In genomic region chr6:117561128-117561527, GRCh38 we compare ENCODE assay signal across 20 cellular contexts.
"Had no signal": no experiment of that assay in that cellular context is flagged by ENCODE, and none has a peak within 500 bp of the region (broad histone marks: within the 10 kb centered on the region; RNA-seq: fewer than 3 reads in every experiment).

No MANE protein-coding gene starts in this region.

- H3K36me3 Mint-ChIP-seq: natural killer cell had no signal

- H3K9me3 ChIP-seq: esophagus muscularis mucosa, neutrophil, thoracic aorta had no signal

- H3K4me3 Mint-ChIP-seq: activated CD4-positive, alpha-beta memory T cell treated with anti-CD3 and anti-CD28 coated beads, Interleukin-2, amount 10 ng/mL, durations not matched to agents 7 days and 5 days; activated CD8-positive, alpha-beta memory T cell treated with anti-CD3 and anti-CD28 coated beads, Interleukin-2, amount 10 ng/mL, durations not matched to agents 7 days and 5 days; activated T-helper 17 cell treated with anti-CD3 and anti-CD28 coated beads, Interleukin-2, amount 50 U/mL, for 72 hours; dendritic cell treated with granulocyte-macrophage colony-stimulating factor and Interleukin-4, amounts not matched to agents 40 ng/mL and 50 ng/mL, for 4 days; immature natural killer cell; natural killer cell; stimulated activated naive B cell treated with anti-CD40 and anti-IgM and Interleukin-4, amounts not matched to agents 10 μg/mL and 1 μg/mL and 100 μg/mL, for 72 hours had no signal

- ATAC-seq: activated CD8-positive, alpha-beta memory T cell treated with anti-CD3 and anti-CD28 coated beads, Interleukin-2, amount 10 ng/mL, durations not matched to agents 7 days and 5 days; activated T-helper 17 cell treated with anti-CD3 and anti-CD28 coated beads, Interleukin-2, amount 50 U/mL, for 72 hours; natural killer cell; stimulated activated naive B cell treated with anti-CD40 and anti-IgM and Interleukin-4, amounts not matched to agents 10 μg/mL and 1 μg/mL and 100 μg/mL, for 72 hours had no signal

- H3K79me2 ChIP-seq: parathyroid adenoma had no signal

- H3K27ac ChIP-seq: esophagus muscularis mucosa, neutrophil, parathyroid adenoma, thoracic aorta had no signal

- H3K4me1 ChIP-seq: parathyroid adenoma had no signal

- H3K9me3 Mint-ChIP-seq: activated CD4-positive, alpha-beta memory T cell treated with anti-CD3 and anti-CD28 coated beads, Interleukin-2, amount 10 ng/mL, durations not matched to agents 7 days and 5 days; activated T-helper 17 cell treated with anti-CD3 and anti-CD28 coated beads, Interleukin-2, amount 50 U/mL, for 72 hours; dendritic cell treated with granulocyte-macrophage colony-stimulating factor and Interleukin-4, amounts not matched to agents 40 ng/mL and 50 ng/mL, for 4 days; immature natural killer cell; natural killer cell; stimulated activated naive B cell treated with anti-CD40 and anti-IgM and Interleukin-4, amounts not matched to agents 10 μg/mL and 1 μg/mL and 100 μg/mL, for 72 hours had no signal

- H3K4me3 ChIP-seq: esophagus muscularis mucosa, thoracic aorta had no signal

- H3K9ac ChIP-seq: parathyroid adenoma had no signal

- H3K27me3 Mint-ChIP-seq: activated CD4-positive, alpha-beta memory T cell treated with anti-CD3 and anti-CD28 coated beads, Interleukin-2, amount 10 ng/mL, durations not matched to agents 7 days and 5 days; activated T-helper 17 cell treated with anti-CD3 and anti-CD28 coated beads, Interleukin-2, amount 50 U/mL, for 72 hours; stimulated activated naive B cell treated with anti-CD40 and anti-IgM and Interleukin-4, amounts not matched to agents 10 μg/mL and 1 μg/mL and 100 μg/mL, for 72 hours had no signal

- H3K4me1 Mint-ChIP-seq: activated CD4-positive, alpha-beta memory T cell treated with anti-CD3 and anti-CD28 coated beads, Interleukin-2, amount 10 ng/mL, durations not matched to agents 7 days and 5 days; activated T-helper 17 cell treated with anti-CD3 and anti-CD28 coated beads, Interleukin-2, amount 50 U/mL, for 72 hours; stimulated activated naive B cell treated with anti-CD40 and anti-IgM and Interleukin-4, amounts not matched to agents 10 μg/mL and 1 μg/mL and 100 μg/mL, for 72 hours had no signal

- H3K36me3 ChIP-seq: thoracic aorta had no signal

- DNase-seq: activated CD4-positive, alpha-beta memory T cell treated with anti-CD3 and anti-CD28 coated beads, Interleukin-2, amount 10 ng/mL, durations not matched to agents 7 days and 5 days; activated CD4-positive, alpha-beta T cell treated with anti-CD3 and anti-CD28 coated beads for 48 hours; activated CD4-positive, CD25-positive, alpha-beta regulatory T cell; activated CD8-positive, alpha-beta memory T cell treated with anti-CD3 and anti-CD28 coated beads, Interleukin-2, amount 10 ng/mL, durations not matched to agents 7 days and 5 days; activated naive CD4-positive, alpha-beta T cell; anterior cingulate cortex; cerebellar nuclear complex; effector CD8-positive, alpha-beta T cell; immature natural killer cell; mesenchymal stem cell; natural killer cell; stimulated activated naive B cell treated with anti-CD40 and anti-IgM and Interleukin-4, amounts not matched to agents 10 μg/mL and 1 μg/mL and 100 μg/mL, for 72 hours; T-helper 1 cell; T-helper 9 cell had no signal

- H3K27ac Mint-ChIP-seq: activated CD4-positive, alpha-beta memory T cell treated with anti-CD3 and anti-CD28 coated beads, Interleukin-2, amount 10 ng/mL, durations not matched to agents 7 days and 5 days; activated CD8-positive, alpha-beta memory T cell treated with anti-CD3 and anti-CD28 coated beads, Interleukin-2, amount 10 ng/mL, durations not matched to agents 7 days and 5 days; dendritic cell treated with granulocyte-macrophage colony-stimulating factor and Interleukin-4, amounts not matched to agents 40 ng/mL and 50 ng/mL, for 4 days; immature natural killer cell; stimulated activated naive B cell treated with anti-CD40 and anti-IgM and Interleukin-4, amounts not matched to agents 10 μg/mL and 1 μg/mL and 100 μg/mL, for 72 hours had no signal

- H2AFZ ChIP-seq: parathyroid adenoma had no signal

- H3K27me3 ChIP-seq: esophagus muscularis mucosa, neutrophil had no signal
